In the genomic region with DNA sequence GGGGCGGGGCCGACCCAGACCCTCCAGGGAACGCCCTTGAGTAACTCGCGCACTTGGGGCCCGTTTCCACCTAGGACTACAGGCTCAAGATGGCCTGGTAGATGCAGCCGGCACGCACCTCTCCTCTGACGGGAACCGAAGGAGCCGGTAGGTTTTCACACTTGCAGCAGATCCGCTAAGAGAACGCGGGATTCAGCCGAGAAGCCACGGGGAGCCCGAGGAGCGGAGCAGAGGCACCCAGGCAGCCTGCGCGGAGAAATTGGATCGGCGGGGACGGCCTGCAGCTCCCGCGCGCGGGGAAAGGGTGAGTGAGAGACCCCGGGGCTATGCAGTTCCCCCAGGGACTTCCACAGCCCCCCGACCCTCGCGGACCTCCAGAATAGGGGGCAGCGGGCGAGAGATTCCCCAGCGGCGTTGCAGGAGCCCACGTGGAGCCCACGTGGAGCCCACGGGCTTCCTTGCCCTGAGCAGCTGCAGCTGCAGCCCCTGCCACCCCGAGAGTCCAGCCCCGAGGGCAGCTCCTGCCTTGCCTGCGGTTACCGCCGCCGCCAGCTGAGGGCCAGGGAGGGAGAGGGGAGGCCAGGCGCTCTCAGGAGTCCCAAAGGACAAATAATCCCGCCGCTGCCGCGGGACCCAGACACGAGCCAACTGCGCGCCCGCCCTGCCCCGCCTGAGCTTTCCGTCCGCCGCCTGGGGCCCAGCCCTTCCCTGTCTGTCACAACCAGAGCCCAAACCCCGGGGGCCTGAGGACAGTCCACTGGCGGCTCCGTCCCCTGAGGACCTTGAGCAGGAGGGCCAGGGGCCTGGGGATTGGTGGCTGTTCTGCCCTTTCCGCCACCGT, we compare ENCODE assay signal across 9 cellular contexts. TPM values are rescaled to one million over a fixed set of nuclear protein-coding genes. Genes with fewer than 3 reads are reported as not detected.
DNase-seq lines count a peak whose midpoint lies in the region; ATAC-seq and TF ChIP-seq lines count a peak whose summit lies in the region.
"Had no signal": no experiment of that assay in that cellular context is flagged by ENCODE, and none has a peak within 500 bp of the region (broad histone marks: within the 10 kb centered on the region; RNA-seq: fewer than 3 reads in every experiment).

No MANE protein-coding gene starts in this region.

- intact Hi-C loops in HCT116 (cut with micrococcal nuclease) (no loop called here), activated B cell treated with CpG ODN at 0.5 μM for 24 hours (cut with micrococcal nuclease) (loop anchor here (1.0 kb wide), 1 partner anchor 13 kb away; the partner anchor contains the start of gene IFT22)

- peak overlapping the region; percentile 89 for H3K4me2 ChIP-seq in HCT116 (ENCODE audit: low read length)

- CTCF ChIA-PET in AG04450 (lab: Charles Lee), result interaction anchor here (0.7 kb wide), 1 partner anchor 207 kb away, joined by 6 read pairs; no protein-coding TSS in a partner anchor
- CTCF ChIA-PET in HCT116 (lab: Charles Lee), result interaction anchor here (1.5 to 1.8 kb wide), 3 partner anchors 18 to 116 kb away, joined by 7 to 9 read pairs (median 8); no protein-coding TSS in a partner anchor
- CTCF ChIA-PET in activated B cell treated with CpG ODN at 0.5 μM for 24 hours (lab: Charles Lee), result no interaction called here

- peak overlapping the region; percentile 90 for H3K4me3 Mint-ChIP-seq in activated B cell treated with CpG ODN at 0.5 μM for 24 hours
- H3K4me3 Mint-ChIP-seq in endodermal cell, result peak overlapping the region; percentile 89
- H3K4me3 Mint-ChIP-seq in naive B cell, result peak overlapping the region; percentile 52 to 93 (median 87)

- TF ChIP-seq EP300 in suprapubic skin (IDR thresholded peaks at IDR 0.05), result no peak

- TF ChIP-seq CTCF in AG04450 (IDR thresholded peaks at IDR 0.05; ENCODE audit: low read depth, low read length), result no peak
- TF ChIP-seq CTCF in HCT116 (IDR thresholded peaks at IDR 0.05 in 2 of 3, conservative IDR thresholded peaks at IDR 0.05 in 1 of 3; ENCODE audit: borderline replicate concordance in 1 of 3, insufficient read depth in 1 of 3, low read depth in 2 of 3, low read length in 2 of 3), result no peak
- TF ChIP-seq CTCF in activated B cell treated with CpG ODN at 0.5 μM for 24 hours (IDR thresholded peaks at IDR 0.05), result no peak
- peak; percentile 54 for TF ChIP-seq CTCF in endodermal cell (conservative IDR thresholded peaks at IDR 0.05)
- TF ChIP-seq CTCF in suprapubic skin (IDR thresholded peaks at IDR 0.05), result no peak
- no peak for TF ChIP-seq CTCF in GM10266 (IDR thresholded peaks at IDR 0.05; ENCODE audit: control insufficient read depth, insufficient read depth, low read depth, missing control alignments)

- H3K36me3 Mint-ChIP-seq in activated B cell treated with CpG ODN at 0.5 μM for 24 hours (ENCODE audit: low read depth) (peaks cover 16% of the 10 kb centered on the region), endodermal cell (ENCODE audit: low read depth) (peaks cover 37% of the 10 kb centered on the region), naive B cell (peaks cover 0 to 16% of the 10 kb centered on the region in 2 donors)

- H3K9ac ChIP-seq in HCT116 (ENCODE audit: low read length) (peak overlapping the region; percentile 98), endodermal cell (ENCODE audit: extremely low read depth, low read length, poor library complexity, severe bottlenecking) (peak overlapping the region; percentile 47)

- H3K9me2 ChIP-seq in HCT116 (ENCODE audit: insufficient read depth), result no peaks in the 10 kb centered on the region

- WGBS in endodermal cell (ENCODE audit: insufficient coverage in 1 of 2, insufficient read length in 1 of 2), 2 experiments, result 1% methylated on average over 36 to 62 of the region's 62 CpGs
- WGBS in suprapubic skin, result 0% methylated on average over 3 of the region's 62 CpGs

- H3K4me3 ChIP-seq in AG04450 (ENCODE audit: low read depth, low read length) (peak overlapping the region; percentile 51), HCT116 (replicated peaks in 1 of 2; ENCODE audit: low read depth in 1 of 2, low read length in 2 of 2) (peak overlapping the region; percentile 86 to 96), endodermal cell (ENCODE audit: low read length) (peak overlapping the region; percentile 87), suprapubic skin (peak overlapping the region; percentile 51)

- H3K27ac ChIP-seq in AG04450 (ENCODE audit: low read depth, low read length) (no peak overlapping the region), HCT116 (ENCODE audit: low read depth, low read length) (peak overlapping the region; percentile 69), endodermal cell (ENCODE audit: low read depth, low read length) (peak overlapping the region; percentile 4), suprapubic skin (no peak overlapping the region)

- H3K4me1 Mint-ChIP-seq in activated B cell treated with CpG ODN at 0.5 μM for 24 hours (peaks cover 7% of the 10 kb centered on the region), endodermal cell (peaks cover 7% of the 10 kb centered on the region), naive B cell (peaks cover 4 to 11% (median 11%) of the 10 kb centered on the region in 3 donors)

- H3K79me2 ChIP-seq in HCT116 (ENCODE audit: insufficient read depth, low read length), result peaks cover 32% of the 10 kb centered on the region

- H3K27me3 Mint-ChIP-seq in activated B cell treated with CpG ODN at 0.5 μM for 24 hours (peaks cover 31% of the 10 kb centered on the region), endodermal cell (ENCODE audit: insufficient read depth) (no peaks in the 10 kb centered on the region), naive B cell (peaks cover 31 to 54% (median 39%) of the 10 kb centered on the region in 3 donors)

- BruUV-seq in HCT116 (replicated peaks; lab: Mats Ljungman, UMichigan), result TSS peak; percentile 97

- DNase-seq in AG04450 (ENCODE audit: low read depth, low spot score), result no peak
- no peak for DNase-seq in HCT116 (ENCODE audit: low read depth, low spot score)
- no peak for DNase-seq in activated B cell treated with CpG ODN at 0.5 μM for 24 hours
- DNase-seq in endodermal cell, result peak; percentile 94
- no peak for DNase-seq in naive B cell
- peak in 1 of 2 donors; percentile 71 for DNase-seq in suprapubic skin (ENCODE audit: low spot score in 2 of 2)
- no peak for DNase-seq in AG08395 (ENCODE audit: low spot score)
- no peak for DNase-seq in GM10266 (ENCODE audit: extremely low spot score)

- H3K27me3 ChIP-seq in AG04450 (ENCODE audit: control insufficient read depth, insufficient read depth, low read length), result peaks cover 18% of the 10 kb centered on the region
- no peaks in the 10 kb centered on the region for H3K27me3 ChIP-seq in HCT116 (ENCODE audit: insufficient read depth, low read length)
- H3K27me3 ChIP-seq in endodermal cell (ENCODE audit: control insufficient read depth, insufficient read depth, low read length, poor library complexity, severe bottlenecking), result peaks cover 4% of the 10 kb centered on the region
- peaks cover 50% of the 10 kb centered on the region for H3K27me3 ChIP-seq in suprapubic skin

- TF ChIP-seq RAD21 in HCT116 (IDR thresholded peaks at IDR 0.05; ENCODE audit: low read depth), result no peak

- H4K20me1 ChIP-seq in HCT116 (ENCODE audit: insufficient read depth), result no peaks in the 10 kb centered on the region

- no peak overlapping the region for H2AFZ ChIP-seq in HCT116 (ENCODE audit: low read depth, low read length, poor library complexity, severe bottlenecking)

- RAD21 ChIA-PET in HCT116 (lab: Charles Lee; ENCODE audit: low non-redundant PET in 1 of 2, low total read pairs in 2 of 2, uncharacterized antibody in 2 of 2, unreplicated experiment in 2 of 2), result no interaction called here

- H3K27ac Mint-ChIP-seq in activated B cell treated with CpG ODN at 0.5 μM for 24 hours (peak overlapping the region; percentile 35), endodermal cell (peak overlapping the region; percentile 93), naive B cell (peak overlapping the region in 2 of 6 donors; percentile 11 to 53)

- H3K4me1 ChIP-seq in HCT116 (ENCODE audit: control insufficient read depth in 1 of 2, insufficient read depth in 2 of 2, low read length in 2 of 2) (peaks cover 5 to 16% of the 10 kb centered on the region in 2 experiments; a peak in 3 of 4 replicates), endodermal cell (ENCODE audit: control insufficient read depth, insufficient read depth, low read length) (no peaks in the 10 kb centered on the region), suprapubic skin (peaks cover 15% of the 10 kb centered on the region)

- H3K9me3 Mint-ChIP-seq in activated B cell treated with CpG ODN at 0.5 μM for 24 hours (peaks cover 20% of the 10 kb centered on the region), endodermal cell (peaks cover 3% of the 10 kb centered on the region), naive B cell (peaks cover 12 to 35% (median 26%) of the 10 kb centered on the region in 7 donors)

- ATAC-seq in HCT116 (peak; percentile 93), activated B cell treated with CpG ODN at 0.5 μM for 24 hours (ENCODE audit: low read depth) (peak; percentile 77), naive B cell (ENCODE audit: low read depth in 2 of 2) (peak; percentile 32 to 46)

- peak; percentile 92 for TF ChIP-seq POLR2A in HCT116 (IDR thresholded peaks at IDR 0.05; ENCODE audit: borderline replicate concordance, extremely low read depth, insufficient read depth, insufficient read length)
- TF ChIP-seq POLR2A in suprapubic skin (IDR thresholded peaks at IDR 0.05), result no peak

- POLR2A ChIA-PET in AG04450 (lab: Yijun Ruan, JAX), result interaction anchor here (0.6 to 0.7 kb wide), 2 partner anchors 220 to 337 kb away, joined by 5 read pairs; no protein-coding TSS in a partner anchor
- POLR2A ChIA-PET in HCT116 (lab: Charles Lee), result interaction anchor here (0.6 to 2.3 kb wide), 8 partner anchors 12 to 223 kb away, joined by 3 to 13 read pairs (median 3); partner anchors contain the start of gene IFT22
- POLR2A ChIA-PET in activated B cell treated with CpG ODN at 0.5 μM for 24 hours (lab: Charles Lee), result no interaction called here

- H3K9me3 ChIP-seq in AG04450 (ENCODE audit: control insufficient read depth, insufficient read depth, low read length) (peaks cover 26% of the 10 kb centered on the region), HCT116 (ENCODE audit: control insufficient read depth in 1 of 2, insufficient read depth in 1 of 2, low read depth in 1 of 2, low read length in 2 of 2) (no peaks in the 10 kb centered on the region), endodermal cell (ENCODE audit: control insufficient read depth, low read length) (peaks cover 6% of the 10 kb centered on the region), suprapubic skin (no peaks in the 10 kb centered on the region)

- peaks cover 9 to 17% of the 10 kb centered on the region in 2 experiments; a peak in 3 of 4 replicates for H3K36me3 ChIP-seq in HCT116 (ENCODE audit: control insufficient read depth in 1 of 2, insufficient read depth in 2 of 2, low read length in 2 of 2)
- H3K36me3 ChIP-seq in endodermal cell (ENCODE audit: control insufficient read depth, insufficient read depth, low read length), result peaks cover 13% of the 10 kb centered on the region
- H3K36me3 ChIP-seq in suprapubic skin, result no peaks in the 10 kb centered on the region

RNA-seq across cellular contexts. Expression of gene IFT22, which starts 13.1 kb away (rescaled TPM):
- 42.5 and 47.4 TPM in 2 replicates for polyA plus RNA-seq in AG04450 (2011; rRNA removed)
- polyA minus RNA-seq in AG04450 (2011; rRNA and poly(A)+ RNA removed), result 27.9 and 29.4 TPM in 2 replicates
- 27.2 TPM for total RNA-seq in HCT116 (2021; ENCODE audit: unreplicated experiment)
- polyA plus RNA-seq in HCT116 (2012), result 24.6 and 28.7 TPM in 2 replicates
- 9.8 and 10.7 TPM in 2 replicates for total RNA-seq in activated B cell treated with CpG ODN at 0.5 μM for 24 hours
- total RNA-seq in endodermal cell, result 10 to 100 TPM; 39.0 to 44.0 TPM
- 42.6 TPM for polyA plus RNA-seq in endodermal cell (2013, experiment 1 of 2)
- 41.6 TPM for polyA plus RNA-seq in endodermal cell (2013, experiment 2 of 2)
- polyA plus RNA-seq in naive B cell (ENCODE audit: low read depth in 6 of 6), result 10 to 100 TPM; 12.0 to 21.5 (median 17.6) TPM
- total RNA-seq in suprapubic skin, result 10 to 100 TPM in 3 of 4 donors, 1 to 10 TPM in 1; 6.8 to 15.3 (median 11.7) TPM

RNA-seq across cellular contexts. Expression of gene COL26A1, which starts 54.2 kb away (rescaled TPM):
- polyA plus RNA-seq in AG04450 (2011; rRNA removed), result 0.06 TPM in 1 of 2 replicates, not detected in the other
- not detected in 2 replicates for polyA minus RNA-seq in AG04450 (2011; rRNA and poly(A)+ RNA removed)
- total RNA-seq in HCT116 (2021; ENCODE audit: unreplicated experiment), result 0.27 TPM
- polyA plus RNA-seq in HCT116 (2012), result 0.19 and 0.47 TPM in 2 replicates
- not detected in 2 replicates for total RNA-seq in activated B cell treated with CpG ODN at 0.5 μM for 24 hours
- 10 to 100 TPM; 41.2 to 47.0 TPM for total RNA-seq in endodermal cell
- 44.3 TPM for polyA plus RNA-seq in endodermal cell (2013, experiment 1 of 2)
- 44.8 TPM for polyA plus RNA-seq in endodermal cell (2013, experiment 2 of 2)
- polyA plus RNA-seq in naive B cell (ENCODE audit: low read depth in 6 of 6), result not detected
- 1 to 10 TPM in 1 of 4 donors, not detected in 3; 1.1 TPM for total RNA-seq in suprapubic skin
- total RNA-seq: pulmonary artery endothelial cell had no signal

Comparison
In these comparisons a context has a peak if more than half of its experiments do, and no peak if none do; other contexts are left out.
1. H3K27ac ChIP-seq: peak in HCT116 (single experiment) and endodermal cell (single experiment); none in AG04450 (single experiment) and suprapubic skin (single experiment).
2. ATAC-seq: peak in every context shown above with its lines; median percentile 93 in HCT116; 77 in activated B cell treated with CpG ODN at 0.5 μM for 24 hours; 39 in naive B cell.
3. RNA of gene COL26A1, which starts 54.2 kb away (total RNA-seq): 41.2 to 47.0 TPM in endodermal cell; 0.27 TPM in HCT116 (single experiment), not detected in activated B cell treated with CpG ODN at 0.5 μM for 24 hours and 1.1 TPM in suprapubic skin; every median in the first group is over 10 times any median in the second.
4. Peak in every context shown above with its lines, with median percentiles within 50 percentile points of each other: H3K4me3 ChIP-seq and H3K4me3 Mint-ChIP-seq.